ENCODE assay signal across 32 cellular contexts in the genomic region with DNA sequence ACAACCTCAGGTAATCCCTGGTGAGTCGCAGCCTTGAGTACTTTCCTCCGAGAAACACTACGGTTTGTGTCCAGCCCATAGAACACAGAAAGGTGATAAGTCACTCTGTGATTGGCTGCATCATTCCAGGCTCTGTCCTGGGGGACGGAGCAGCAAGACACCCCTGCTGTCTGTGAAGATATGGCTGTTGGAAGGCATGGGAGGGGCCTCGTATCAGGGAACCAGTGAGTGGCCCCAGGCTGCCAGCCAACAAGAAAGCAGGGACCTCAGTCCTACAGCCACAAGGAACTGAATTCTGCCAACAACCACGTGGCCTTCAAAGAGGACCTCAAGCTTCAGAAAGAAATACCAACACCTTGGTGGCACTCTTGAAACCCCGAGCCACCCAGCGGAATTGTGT. TPM values are rescaled to one million over a fixed set of nuclear protein-coding genes. Genes with fewer than 3 reads are reported as not detected.
"Had no signal": no experiment of that assay in that cellular context is flagged by ENCODE, and none has a peak within 500 bp of the region (broad histone marks: within the 10 kb centered on the region; RNA-seq: fewer than 3 reads in every experiment).

No MANE protein-coding gene starts in this region.

- H3K36me3 Mint-ChIP-seq: stimulated activated memory B cell treated with anti-CD40 and anti-IgM and Interleukin-4, amounts not matched to agents 10 μg/mL and 1 μg/mL and 100 μg/mL, for 72 hours had no signal

- DNase-seq: hypothalamus; immature natural killer cell; left ventricle myocardium inferior; mesendoderm; naive B cell; nucleus accumbens; stimulated activated CD4-positive, alpha-beta T cell treated with anti-CD3 and anti-CD28 coated beads, Interleukin-1b, Interleukin-23, amount 100 ng/mL, for 48 hours; stimulated activated CD4-positive, alpha-beta T cell treated with anti-CD3 and anti-CD28 coated beads, Interleukin-2, amount 100 ng/mL, for 48 hours; stimulated activated CD4-positive, alpha-beta T cell treated with anti-CD3 and anti-CD28 coated beads, Interleukin-4, amount 100 ng/mL, for 4 hours; stimulated activated CD8-positive, alpha-beta memory T cell treated with anti-CD3 and anti-CD28 coated beads, Interleukin-4, amount 100 ng/mL, for 48 hours; stimulated activated naive CD8-positive, alpha-beta T cell treated with anti-CD3 and anti-CD28 coated beads, Interleukin-15, Interleukin-2, amounts not matched to agents 100 U/mL and 50 U/mL, for 24 hours; stomach; testis; thyroid gland; transverse colon; upper lobe of left lung had no signal

- H3K4me3 Mint-ChIP-seq: immature natural killer cell; mesothelial cell of epicardium; naive B cell; nephron; neural crest cell; stimulated activated memory B cell treated with anti-CD40 and anti-IgM and Interleukin-4, amounts not matched to agents 10 μg/mL and 1 μg/mL and 100 μg/mL, for 72 hours had no signal

- H3K27me3 ChIP-seq: right lobe of liver, testis had no signal

- H3K27ac Mint-ChIP-seq: immature natural killer cell; mesothelial cell of epicardium; naive B cell; nephron; stimulated activated memory B cell treated with anti-CD40 and anti-IgM and Interleukin-4, amounts not matched to agents 10 μg/mL and 1 μg/mL and 100 μg/mL, for 72 hours had no signal

- H3K36me3 ChIP-seq: heart left ventricle, left ventricle myocardium inferior, right lobe of liver, stomach, thyroid gland, transverse colon, upper lobe of left lung had no signal

- ATAC-seq: heart left ventricle; psoas muscle; right lobe of liver; stimulated activated memory B cell treated with anti-CD40 and anti-IgM and Interleukin-4, amounts not matched to agents 10 μg/mL and 1 μg/mL and 100 μg/mL, for 72 hours; stimulated activated naive CD8-positive, alpha-beta T cell treated with anti-CD3 and anti-CD28 coated beads, Interleukin-15, Interleukin-2, amounts not matched to agents 100 U/mL and 50 U/mL, for 24 hours had no signal

- FAIRE-seq: islet of Langerhans had no signal

- H3K9me3 Mint-ChIP-seq: neural crest cell had no signal

- H3K4me1 Mint-ChIP-seq: immature natural killer cell; mesothelial cell of epicardium; nephron; stimulated activated memory B cell treated with anti-CD40 and anti-IgM and Interleukin-4, amounts not matched to agents 10 μg/mL and 1 μg/mL and 100 μg/mL, for 72 hours had no signal

- H3K4me3 ChIP-seq: heart left ventricle, left ventricle myocardium inferior, lung, psoas muscle, right lobe of liver, smooth muscle cell, stomach, testis, thyroid gland, transverse colon, upper lobe of left lung had no signal

RNA-seq across cellular contexts. Expression of gene PTK6, which starts 31.9 kb away (rescaled TPM):
- total RNA-seq: left ventricle myocardium inferior, neural crest cell, skeletal muscle tissue, smooth muscle cell had no signal

RNA-seq across cellular contexts. Expression of gene KCNQ2, which starts 32.8 kb away (rescaled TPM):
- total RNA-seq: lower leg skin, osteocyte, posterior vena cava, right lobe of liver had no signal

RNA-seq across cellular contexts. Expression of gene SRMS, which starts 42.3 kb away (rescaled TPM):
- total RNA-seq: heart left ventricle, kidney epithelial cell, left ventricle myocardium inferior, lung, mesothelial cell of epicardium, mononuclear cell, neural crest cell, osteocyte, posterior vena cava, psoas muscle, right lobe of liver, skeletal muscle tissue, smooth muscle cell, thyroid gland, upper lobe of left lung had no signal
